In genomic region chr17:75154195-75155106, GRCh38 we compare ENCODE assay signal across 8 cellular contexts. TPM values are rescaled to one million over a fixed set of nuclear protein-coding genes. Genes with fewer than 3 reads are reported as not detected.
DNase-seq lines count a peak whose midpoint lies in the region; ATAC-seq, FAIRE-seq and TF ChIP-seq lines count a peak whose summit lies in the region.

JPT1 (minus strand) TSS chr17:75154512; CDS start chr17:75154397, 115 bp downstream.

- TF ChIP-seq EP300 in HepG2 (IDR thresholded peaks at IDR 0.05; ENCODE audit: low read depth in 2 of 2, low read length in 2 of 2) (peak in 1 of 2 experiments; percentile 34; a peak in 2 of 4 replicates), HepG2 (CRISPR knock-in tag; IDR thresholded peaks at IDR 0.05; ENCODE audit: borderline replicate concordance) (no peak)

- intact Hi-C loops in HepG2 (cut with micrococcal nuclease; ENCODE audit: unreplicated experiment) = loop anchor here (5.0 kb wide), 1 partner anchor 48 kb away; no protein-coding TSS in a partner anchor

- TF ChIP-seq CTCF in HepG2 (CRISPR knock-in tag; IDR thresholded peaks at IDR 0.05) = peak; percentile 24; the same call in 1 of the 2 replicates

- in situ Hi-C loops in HepG2 (cut with HindIII; ENCODE audit: extremely low pct_ligation_motif_present, low pct_unique_long_range_greater_than_20kb) = no loop called here

- H3K27ac ChIP-seq in BLaER1 treated with 17β-estradiol and CSF1 and Interleukin-3, amounts not matched to agents 10 nM and 100 nM = peak within 1 kb of the TSS; percentile 56 to 97 (median 92); a peak in 21 of 22 replicates
- peak within 1 kb of the TSS; percentile 76 for H3K27ac ChIP-seq in HepG2 (ENCODE audit: extremely low read length, insufficient read depth, low read length)

- peak; percentile 97 for DNase-seq in NCI-H748 (lab: John Stamatoyannopoulos, UW; ENCODE audit: unreplicated experiment)
- DNase-seq in activated CD4-positive, alpha-beta T cell treated with anti-CD3 and anti-CD28 coated beads, Interleukin-2, amount 50 U/mL, for 1 hour = peak; percentile 96
- peak; percentile 99 for DNase-seq in dermis blood vessel endothelial cell
- peak; percentile 99 for DNase-seq in HepG2 (ENCODE audit: low spot score)
- peak; percentile 95 for DNase-seq in stimulated activated CD4-positive, alpha-beta T cell treated with anti-CD3 and anti-CD28 coated beads, Interleukin-4, amount 100 ng/mL, for 1 hour

- H3K4me3 ChIP-seq in BLaER1 treated with 17β-estradiol and CSF1 and Interleukin-3, amounts not matched to agents 10 nM and 100 nM = peak within 1 kb of the TSS; percentile 86 to 100 (median 95)
- peak within 1 kb of the TSS; percentile 85 to 99 (median 95) for H3K4me3 ChIP-seq in HepG2 (replicated peaks in 1 of 3; ENCODE audit: insufficient read depth in 1 of 3, low read depth in 2 of 3, low read length in 3 of 3)

- peaks cover 47% of the 10 kb centered on the region for H3K79me2 ChIP-seq in HepG2 (ENCODE audit: insufficient read depth, low read length)

- FAIRE-seq in HepG2 (lab: Jason Lieb, UNC) = peak; percentile 90

- no peaks in the 10 kb centered on the region for H3K27me3 ChIP-seq in BLaER1 treated with 17β-estradiol and CSF1 and Interleukin-3, amounts not matched to agents 10 nM and 100 nM
- H3K27me3 ChIP-seq in HepG2 (ENCODE audit: control insufficient read depth in 1 of 2, insufficient read depth in 2 of 2, low read length in 2 of 2) = no peaks in the 10 kb centered on the region; a peak in 1 of 5 replicates

- 5% methylated on average over 38 of the region's 67 CpGs for whole genome bisulfite sequencing in HepG2 (ENCODE audit: low lambda C conversion rate)

- H2AFZ ChIP-seq in HepG2 (ENCODE audit: low read length) = peak within 1 kb of the TSS; percentile 87

- ATAC-seq in GM19351 (IDR thresholded peaks at IDR 0.05; ENCODE audit: unreplicated experiment) (peak; percentile 96), HG03521 (IDR thresholded peaks at IDR 0.05; ENCODE audit: unreplicated experiment) (peak; percentile 92), HepG2 (peak; percentile 96)

- H3K4me1 ChIP-seq in BLaER1 treated with 17β-estradiol and CSF1 and Interleukin-3, amounts not matched to agents 10 nM and 100 nM = peaks cover 30 to 49% (median 36%) of the 10 kb centered on the region in 10 experiments
- peaks cover 54% of the 10 kb centered on the region for H3K4me1 ChIP-seq in HepG2 (ENCODE audit: insufficient read depth, low read length)

- peaks cover 6 to 51% (median 33%) of the 10 kb centered on the region in 11 experiments; a peak in 21 of 22 replicates for H3K36me3 ChIP-seq in BLaER1 treated with 17β-estradiol and CSF1 and Interleukin-3, amounts not matched to agents 10 nM and 100 nM
- no peaks in the 10 kb centered on the region for H3K36me3 ChIP-seq in HepG2 (replicated peaks in 1 of 2; ENCODE audit: control insufficient read depth in 1 of 2, insufficient read depth in 2 of 2, low read length in 2 of 2)

- peaks cover 0 to 48% (median 43%) of the 10 kb centered on the region in 11 experiments; a peak in 18 of 22 replicates for H4K20me1 ChIP-seq in BLaER1 treated with 17β-estradiol and CSF1 and Interleukin-3, amounts not matched to agents 10 nM and 100 nM
- H4K20me1 ChIP-seq in HepG2 (ENCODE audit: insufficient read depth, low read length) = no peaks in the 10 kb centered on the region; the same call in 1 of the 2 replicates

- TF ChIP-seq RAD21 in HepG2 (CRISPR knock-in tag; IDR thresholded peaks at IDR 0.05) = peak; percentile 78

- peak; percentile 100 for TF ChIP-seq POLR2A in HepG2 (IDR thresholded peaks at IDR 0.05; ENCODE audit: insufficient read depth in 1 of 2, low read depth in 2 of 2, low read length in 2 of 2)

- peak within 1 kb of the TSS; percentile 74 to 97 (median 95) for H3K4me2 ChIP-seq in BLaER1 treated with 17β-estradiol and CSF1 and Interleukin-3, amounts not matched to agents 10 nM and 100 nM
- H3K4me2 ChIP-seq in HepG2 (ENCODE audit: low read depth, low read length) = peak within 1 kb of the TSS; percentile 96

- CTCF ChIA-PET in HepG2 (lab: Yijun Ruan, JAX; ENCODE audit: low intra/inter-chr PET ratio, low total read pairs) = interaction anchor here (0.9 kb wide), 1 partner anchor 17 kb away, joined by 6 read pairs; no protein-coding TSS in a partner anchor

- H3K9me3 ChIP-seq in BLaER1 treated with 17β-estradiol and CSF1 and Interleukin-3, amounts not matched to agents 10 nM and 100 nM (replicated peaks in 1 of 11) = no peaks in the 10 kb centered on the region
- no peaks in the 10 kb centered on the region for H3K9me3 ChIP-seq in HepG2 (ENCODE audit: low read length)

- POLR2A ChIA-PET in HepG2 (lab: Yijun Ruan, JAX) = interaction anchor here (0.5 to 2.6 kb wide), 32 partner anchors 9 to 302 kb away, joined by 3 to 23 read pairs (median 4); partner anchors contain the start of genes ARMC7, FDXR, NT5C and NUP85

- BruUV-seq in HepG2 (replicated peaks; lab: Mats Ljungman, UMichigan) = no TSS peak

- H3K9ac ChIP-seq in BLaER1 treated with 17β-estradiol and CSF1 and Interleukin-3, amounts not matched to agents 10 nM and 100 nM = peak within 1 kb of the TSS; percentile 87 to 99 (median 96)
- H3K9ac ChIP-seq in HepG2 (ENCODE audit: insufficient read depth, low read depth, low read length) = peak within 1 kb of the TSS; percentile 92

TF ChIP-seq in HepG2, 621 proteins besides CTCF, POLR2A, EP300 and RAD21 (continues in another document):
- TF ChIP-seq BRD4 (CRISPR knock-in tag; IDR thresholded peaks at IDR 0.05) (no peak), DNMT1 (CRISPR knock-in tag; IDR thresholded peaks at IDR 0.05) (no peak), ZNF263 (CRISPR knock-in tag; IDR thresholded peaks at IDR 0.05) (peak; percentile 45; the same call in 1 of the 2 replicates), ZBTB3 (CRISPR knock-in tag; IDR thresholded peaks at IDR 0.05; ENCODE audit: borderline replicate concordance, low read depth) (no peak; the same call in 1 of the 2 replicates), ZNF260 (CRISPR knock-in tag; IDR thresholded peaks at IDR 0.05; ENCODE audit: borderline replicate concordance, low read depth) (no peak), MLXIP (CRISPR knock-in tag; IDR thresholded peaks at IDR 0.05; ENCODE audit: borderline replicate concordance) (no peak), ZNF749 (CRISPR knock-in tag; IDR thresholded peaks at IDR 0.05; ENCODE audit: borderline replicate concordance) (peak; percentile 82), ZNF264 (CRISPR knock-in tag; IDR thresholded peaks at IDR 0.05) (no peak), SMC3 (IDR thresholded peaks at IDR 0.05; ENCODE audit: low read length) (no peak), ATF5 (CRISPR knock-in tag; IDR thresholded peaks at IDR 0.05; ENCODE audit: low read depth) (no peak), NR2F1 (CRISPR knock-in tag; IDR thresholded peaks at IDR 0.05) (no peak), RFXANK (CRISPR knock-in tag; IDR thresholded peaks at IDR 0.05) (no peak), ZMYM4 (CRISPR knock-in tag; IDR thresholded peaks at IDR 0.05) (peak; percentile 99)

RNA-seq across cellular contexts. Expression of gene JPT1, which starts in this region (rescaled TPM):
- total RNA-seq in dermis blood vessel endothelial cell (120 and 160 TPM in 2 replicates), HepG2 (2016; rRNA removed; fragmentation: Illumina TruSeq; extraction: Trizol) (237 and 256 TPM in 2 replicates)
- 86.3 and 92.6 TPM in 2 replicates for total RNA-seq in HepG2 (2016; cell fraction: cytosol; rRNA removed; fragmentation: Illumina TruSeq; extraction: Trizol; ENCODE audit: low read depth)
- total RNA-seq in HepG2 (2016; cell fraction: insoluble cytoplasmic fraction; rRNA removed; fragmentation: Illumina TruSeq; extraction: Trizol) = 209 and 270 TPM in 2 replicates
- total RNA-seq in HepG2 (2016; cell fraction: membrane; rRNA removed; fragmentation: Illumina TruSeq; extraction: Trizol) = 67.0 and 88.4 TPM in 2 replicates
- total RNA-seq in HepG2 (2016; cell fraction: nucleus; rRNA removed; fragmentation: Illumina TruSeq; extraction: Trizol) = 98.2 and 106 TPM in 2 replicates
- 32.1 and 43.3 TPM in 2 replicates for polyA plus RNA-seq in HepG2 (2011; rRNA removed)
- polyA plus RNA-seq in HepG2 (2011; cell fraction: cytosol; rRNA removed) = 92.3 and 100 TPM in 2 replicates
- 38.5 and 41.1 TPM in 2 replicates for polyA plus RNA-seq in HepG2 (2011; cell fraction: nucleus; rRNA removed)
- 103 and 127 TPM in 2 replicates for polyA plus RNA-seq in HepG2 (2012)
- polyA plus RNA-seq in HepG2 (2016; cell fraction: cytosol; fragmentation: Illumina TruSeq; extraction: Trizol; ENCODE audit: low read depth) = 83.0 and 101 TPM in 2 replicates
- 221 and 271 TPM in 2 replicates for polyA plus RNA-seq in HepG2 (2016; cell fraction: insoluble cytoplasmic fraction; fragmentation: Illumina TruSeq; extraction: Trizol; ENCODE audit: low read depth)
- 58.3 and 84.5 TPM in 2 replicates for polyA plus RNA-seq in HepG2 (2016; cell fraction: membrane; fragmentation: Illumina TruSeq; extraction: Trizol; ENCODE audit: low read depth)
- polyA plus RNA-seq in HepG2 (2016; cell fraction: nucleus; fragmentation: Illumina TruSeq; extraction: Trizol; ENCODE audit: insufficient read depth, low read depth) = 169 and 181 TPM in 2 replicates
- 28.4 and 46.4 TPM in 2 replicates for polyA minus RNA-seq in HepG2 (2011; rRNA and poly(A)+ RNA removed; ENCODE audit: low replicate concordance)
- polyA minus RNA-seq in HepG2 (2011; cell fraction: cytosol; rRNA and poly(A)+ RNA removed) = 50.6 and 65.7 TPM in 2 replicates
- 30.4 and 32.2 TPM in 2 replicates for polyA minus RNA-seq in HepG2 (2011; cell fraction: nucleus; rRNA and poly(A)+ RNA removed)

Comparison
In these comparisons a context has a peak if more than half of its experiments do, and no peak if none do; other contexts are left out.
1. Peak in every context shown above with its lines: DNase-seq, ATAC-seq, H3K4me3 ChIP-seq and H3K27ac ChIP-seq.